Comparison of ENCODE assay signal across 10 cellular contexts in the genomic region with DNA sequence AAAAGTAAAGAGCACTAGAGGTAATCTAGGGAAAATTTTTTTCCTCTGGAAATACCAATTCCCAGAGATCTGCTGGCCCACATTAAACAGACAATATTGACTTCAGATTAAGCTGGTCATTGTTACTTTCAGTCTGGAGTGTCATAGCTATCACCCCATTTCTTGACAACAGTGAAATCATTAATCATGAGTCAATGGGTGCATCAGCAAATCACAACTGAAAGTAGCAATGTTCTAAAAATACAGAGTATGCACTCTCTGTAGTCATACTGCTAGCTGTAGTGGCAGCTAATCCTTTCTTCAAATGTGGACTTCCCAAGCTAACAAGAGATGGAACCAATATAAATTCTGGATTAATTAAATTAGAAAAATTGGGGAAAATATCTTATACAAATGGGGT.
A peak's percentile ranks its signal among the peaks of the same experiment; 100 is the strongest.
DNase-seq lines count a peak whose midpoint lies in the region; ATAC-seq and TF ChIP-seq lines count a peak whose summit lies in the region.
"Had no signal": no experiment of that assay in that cellular context is flagged by ENCODE, and none has a peak within 500 bp of the region (broad histone marks: within the 10 kb centered on the region; RNA-seq: fewer than 3 reads in every experiment).

No MANE protein-coding gene starts in this region.

- H4K20me1 ChIP-seq in osteoblast (ENCODE audit: insufficient read depth, low read length) = no peaks in the 10 kb centered on the region

- no peaks in the 10 kb centered on the region for H3K27me3 ChIP-seq in osteoblast (ENCODE audit: insufficient read depth, low read length)

- no peaks in the 10 kb centered on the region for H3K27me3 Mint-ChIP-seq in activated T-cell treated with anti-CD3 and anti-CD28 coated beads, Interleukin-2, amount 50 U/mL, for 4 hours (ENCODE audit: low read depth)
- no peaks in the 10 kb centered on the region for H3K27me3 Mint-ChIP-seq in activated T-cell treated with anti-CD3 and anti-CD28 coated beads, Interleukin-2, amount 50 U/mL, for 24 hours

- H3K4me1 ChIP-seq in osteoblast (ENCODE audit: insufficient read depth, low read length) = no peaks in the 10 kb centered on the region

- no peak for TF ChIP-seq CTCF in osteoblast (IDR thresholded peaks at IDR 0.05; ENCODE audit: extremely low read depth, low read depth, low read length)

- ATAC-seq in activated T-cell treated with anti-CD3 and anti-CD28 coated beads, Interleukin-2, amount 50 U/mL, for 4 hours = peak; percentile 47 to 61
- ATAC-seq in GM21576 (IDR thresholded peaks at IDR 0.05; ENCODE audit: unreplicated experiment) (peak; percentile 95), HG03108 (IDR thresholded peaks at IDR 0.05; ENCODE audit: unreplicated experiment) (peak; percentile 88)

- no peak overlapping the region for H3K27ac Mint-ChIP-seq in activated T-cell treated with anti-CD3 and anti-CD28 coated beads, Interleukin-2, amount 50 U/mL, for 24 hours

- no peak overlapping the region for H3K4me2 ChIP-seq in osteoblast (ENCODE audit: insufficient read depth, low read length)

- H3K4me1 Mint-ChIP-seq in activated T-cell treated with anti-CD3 and anti-CD28 coated beads, Interleukin-2, amount 50 U/mL, for 4 hours (ENCODE audit: low read depth) = peaks cover 11% of the 10 kb centered on the region
- peaks cover 14% of the 10 kb centered on the region for H3K4me1 Mint-ChIP-seq in activated T-cell treated with anti-CD3 and anti-CD28 coated beads, Interleukin-2, amount 50 U/mL, for 24 hours (ENCODE audit: low read depth)

- no peak for DNase-seq in activated T-cell treated with anti-CD3 and anti-CD28 coated beads, Interleukin-2, amount 50 U/mL, for 4 hours
- DNase-seq in activated T-cell treated with anti-CD3 and anti-CD28 coated beads, Interleukin-2, amount 50 U/mL, for 24 hours = no peak
- DNase-seq in osteoblast (ENCODE audit: insufficient read length, low spot score, missing footprints) (no peak), NCI-H2081 (lab: John Stamatoyannopoulos, UW) (no peak), EL (no peak), NK-92 (lab: John Stamatoyannopoulos, UW; ENCODE audit: unreplicated experiment) (no peak)
- DNase-seq: DMS79 treated with DMSO at 0.1 percent for 48 hours had no signal

- no peaks in the 10 kb centered on the region for H3K79me2 ChIP-seq in osteoblast (ENCODE audit: insufficient read depth, low read length)

- H3K4me3 ChIP-seq in osteoblast (ENCODE audit: insufficient read depth, low read length) = no peak overlapping the region
- H3K4me3 ChIP-seq: skin epidermis had no signal

- no peaks in the 10 kb centered on the region for H3K36me3 ChIP-seq in osteoblast (ENCODE audit: insufficient read depth, low read length)

- H2AFZ ChIP-seq in osteoblast (ENCODE audit: low read length) = peak overlapping the region; percentile 8

- peaks cover 3% of the 10 kb centered on the region for H3K36me3 Mint-ChIP-seq in activated T-cell treated with anti-CD3 and anti-CD28 coated beads, Interleukin-2, amount 50 U/mL, for 4 hours (ENCODE audit: insufficient read depth)
- H3K36me3 Mint-ChIP-seq in activated T-cell treated with anti-CD3 and anti-CD28 coated beads, Interleukin-2, amount 50 U/mL, for 24 hours (ENCODE audit: low read depth) = peaks cover 2% of the 10 kb centered on the region

- no peaks in the 10 kb centered on the region for H3K9me3 ChIP-seq in osteoblast (ENCODE audit: low read depth, low read length)

- no peak overlapping the region for H3K27ac ChIP-seq in osteoblast (ENCODE audit: low read depth, low read length)
- H3K27ac ChIP-seq: skin epidermis had no signal

- H3K4me3 Mint-ChIP-seq in activated T-cell treated with anti-CD3 and anti-CD28 coated beads, Interleukin-2, amount 50 U/mL, for 4 hours = no peak overlapping the region
- no peak overlapping the region for H3K4me3 Mint-ChIP-seq in activated T-cell treated with anti-CD3 and anti-CD28 coated beads, Interleukin-2, amount 50 U/mL, for 24 hours

- peaks cover 12% of the 10 kb centered on the region for H3K9me3 Mint-ChIP-seq in activated T-cell treated with anti-CD3 and anti-CD28 coated beads, Interleukin-2, amount 50 U/mL, for 4 hours
- peaks cover 6% of the 10 kb centered on the region for H3K9me3 Mint-ChIP-seq in activated T-cell treated with anti-CD3 and anti-CD28 coated beads, Interleukin-2, amount 50 U/mL, for 24 hours
